ENCODE assay signal across 27 cellular contexts in the genomic region with DNA sequence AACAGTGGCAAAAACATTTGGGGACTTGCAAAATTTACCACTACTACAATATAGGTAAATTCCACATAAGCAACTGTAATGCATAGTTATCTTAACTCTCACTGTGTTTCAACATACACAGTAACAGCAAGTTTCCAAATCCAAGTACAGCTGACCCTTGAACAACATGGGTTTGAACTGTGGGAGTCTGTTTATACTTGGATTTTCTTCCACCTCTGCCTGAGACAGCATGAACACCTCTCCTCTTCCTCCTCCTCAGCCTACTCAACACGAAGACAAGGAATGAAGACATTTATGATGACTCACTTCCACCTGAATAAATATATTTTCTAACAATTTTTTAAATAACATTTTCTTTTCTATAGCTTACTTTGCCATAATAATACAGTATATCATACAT. TPM values are rescaled to one million over a fixed set of nuclear protein-coding genes. Genes with fewer than 3 reads are reported as not detected.
A peak's percentile ranks its signal among the peaks of the same experiment; 100 is the strongest.
DNase-seq lines count a peak whose midpoint lies in the region; ATAC-seq and TF ChIP-seq lines count a peak whose summit lies in the region.
"Had no signal": no experiment of that assay in that cellular context is flagged by ENCODE, and none has a peak within 500 bp of the region (broad histone marks: within the 10 kb centered on the region; RNA-seq: fewer than 3 reads in every experiment).

No MANE protein-coding gene starts in this region.

- no peak for TF ChIP-seq CTCF in MCF 10A (IDR thresholded peaks at IDR 0.05; ENCODE audit: unreplicated experiment)
- no peak for TF ChIP-seq CTCF in breast epithelium (IDR thresholded peaks at IDR 0.05)
- no peak for TF ChIP-seq CTCF in choroid plexus epithelial cell (conservative IDR thresholded peaks at IDR 0.05; ENCODE audit: low read depth, low read length)

- CTCF ChIA-PET in MCF 10A (lab: Yijun Ruan, JAX): interaction anchor here (0.6 to 3.3 kb wide), 3 partner anchors 10 to 176 kb away, joined by 3 to 18 read pairs (median 3); no protein-coding TSS in a partner anchor

- ATAC-seq in HG02763 (IDR thresholded peaks at IDR 0.05; ENCODE audit: unreplicated experiment): no peak
- no peak for ATAC-seq in GM21528 (IDR thresholded peaks at IDR 0.05; ENCODE audit: low FRiP score, unreplicated experiment)

- H3K27me3 ChIP-seq in breast epithelium: no peaks in the 10 kb centered on the region
- H3K27me3 ChIP-seq: BE2C, SJSA1 had no signal

- H3K4me3 ChIP-seq in breast epithelium (no peak overlapping the region), choroid plexus epithelial cell (ENCODE audit: low read depth, low read length) (no peak overlapping the region), skeletal muscle cell (ENCODE audit: low read depth, low read length) (no peak overlapping the region)
- H3K4me3 ChIP-seq: PC-9, SJSA1 had no signal

- H3K36me3 ChIP-seq in breast epithelium: no peaks in the 10 kb centered on the region
- H3K36me3 ChIP-seq: SJSA1 had no signal

- no peaks in the 10 kb centered on the region for H3K4me1 ChIP-seq in breast epithelium
- H3K4me1 ChIP-seq: SJSA1 had no signal

- no peak overlapping the region for H3K27ac ChIP-seq in breast epithelium
- H3K27ac ChIP-seq: 22Rv1, PC-9, SJSA1 had no signal

- no peak for TF ChIP-seq POLR2A in breast epithelium (IDR thresholded peaks at IDR 0.05)

- H3K27ac Mint-ChIP-seq in MCF 10A (ENCODE audit: low read depth, unreplicated experiment): no peak overlapping the region
- H3K27ac Mint-ChIP-seq: HFFc6 had no signal

- no peak overlapping the region for H3K4me3 Mint-ChIP-seq in MCF 10A (ENCODE audit: unreplicated experiment)
- H3K4me3 Mint-ChIP-seq: CD14-positive monocyte, HFFc6 had no signal

- peaks cover 10% of the 10 kb centered on the region for H3K4me1 Mint-ChIP-seq in MCF 10A (ENCODE audit: insufficient read depth, unreplicated experiment)

- DNase-seq in MCF 10A (ENCODE audit: unreplicated experiment) (peak; percentile 8), breast epithelium (ENCODE audit: low spot score in 2 of 2) (no peak), choroid plexus epithelial cell (ENCODE audit: low read depth) (peak; percentile 58), iris pigment epithelial cell (ENCODE audit: low read depth) (peak; percentile 30), skeletal muscle cell (ENCODE audit: low read depth) (peak; percentile 25)
- no peak for DNase-seq in activated effector memory CD4-positive, alpha-beta T cell treated with Interleukin-2 at 50 U/mL for 16 hours
- DNase-seq: BE2C; CD8-positive, alpha-beta memory T cell; DMS 273 treated with DMSO at 0.1 percent for 48 hours; DMS79; GF-D8; HFFc6; Karpas-422; NCI-H1092 treated with DMSO at 0.1 percent for 48 hours; NCI-H1436 treated with DMSO at 0.1 percent for 48 hours; NCI-H187 treated with DMSO at 0.1 percent for 48 hours; NCI-H2171 treated with DMSO at 0.1 percent for 48 hours; NCI-H446 treated with DMSO at 0.1 percent for 48 hours; NCI-H526; NCI-H82; PC-9; Right ventricle myocardium superior had no signal

- H3K36me3 Mint-ChIP-seq in MCF 10A (ENCODE audit: insufficient read depth, unreplicated experiment): no peaks in the 10 kb centered on the region

- no TSS peak for BruUV-seq in MCF 10A (replicated peaks; lab: Mats Ljungman, UMichigan)

- H3K9me3 ChIP-seq in breast epithelium: no peaks in the 10 kb centered on the region
- H3K9me3 ChIP-seq: BE2C, SJSA1 had no signal

- POLR2A ChIA-PET in MCF 10A (lab: Yijun Ruan, JAX): no interaction called here

- H3K27me3 Mint-ChIP-seq in MCF 10A (ENCODE audit: insufficient read depth, unreplicated experiment): no peaks in the 10 kb centered on the region
- H3K27me3 Mint-ChIP-seq: CD8-positive, alpha-beta memory T cell had no signal

- intact Hi-C loops in MCF 10A (cut with micrococcal nuclease) (no loop called here), breast epithelium (cut with DNase I; ENCODE audit: low total_unique reads) (no loop called here)

- no peaks in the 10 kb centered on the region for H3K9me3 Mint-ChIP-seq in MCF 10A (ENCODE audit: unreplicated experiment)
- H3K9me3 Mint-ChIP-seq: CD14-positive monocyte; CD8-positive, alpha-beta memory T cell; HFFc6 had no signal

RNA-seq across cellular contexts. Expression of a gene that starts 25.6 kb away (rescaled TPM):
- total RNA-seq in MCF 10A (2022) (1.3 and 1.6 TPM in 2 replicates), breast epithelium (100 to 1,000 TPM in 2 of 3 donors, 10 to 100 TPM in 1; 81.2 to 481 (median 104) TPM)

Comparison
In these comparisons a context has a peak if more than half of its experiments do, and no peak if none do; other contexts are left out.
1. DNase-seq: peak in MCF 10A (single experiment), choroid plexus epithelial cell (single experiment), iris pigment epithelial cell (single experiment) and skeletal muscle cell (single experiment); none in breast epithelium (0 of 2) and activated effector memory CD4-positive, alpha-beta T cell treated with Interleukin-2 at 50 U/mL for 16 hours (single experiment).
2. RNA of a gene that starts 25.6 kb away (total RNA-seq): 81.2 to 481 TPM in breast epithelium; 1.3 to 1.6 TPM in MCF 10A; every median in the first group is over 10 times any median in the second.